Comparison of ENCODE assay signal across 8 cellular contexts in the genomic region with DNA sequence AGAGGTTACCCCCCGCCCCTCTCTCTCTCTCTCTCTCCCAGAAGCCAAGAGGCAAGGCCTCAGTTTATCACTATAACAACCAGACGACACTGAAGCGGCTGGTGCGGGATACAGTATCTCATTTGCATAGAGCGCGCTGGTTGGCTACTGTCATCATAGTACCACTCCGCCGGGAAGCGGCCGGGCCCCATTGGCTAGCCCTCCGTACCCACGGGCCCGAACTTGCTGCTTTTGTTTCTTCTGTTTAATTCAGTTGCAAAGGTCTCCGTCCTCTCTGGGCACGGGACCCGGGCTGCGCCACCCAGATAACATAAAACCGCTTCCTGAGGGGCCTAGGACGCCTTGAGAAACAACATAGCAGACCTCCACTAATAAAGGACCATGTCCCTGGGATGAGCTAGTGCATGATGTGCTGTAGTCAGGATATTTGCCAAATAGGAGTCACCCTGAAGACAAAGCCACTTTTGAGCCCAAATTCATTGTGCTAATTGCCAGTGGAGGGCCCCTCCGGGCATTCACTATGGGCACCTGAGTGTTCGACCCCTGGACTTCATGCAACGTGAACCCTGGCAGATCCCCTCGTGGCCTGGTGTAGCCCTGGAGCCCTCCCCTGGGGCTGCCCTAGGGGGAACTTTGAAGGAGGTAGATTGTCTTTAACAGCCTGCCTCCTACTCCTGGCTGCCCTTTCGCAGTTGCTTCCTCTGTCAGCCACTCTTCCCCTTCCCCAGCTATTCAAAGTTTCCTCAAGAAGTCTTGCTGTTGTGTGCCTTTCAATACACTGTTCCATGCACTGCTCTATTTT. TPM values are rescaled to one million over a fixed set of nuclear protein-coding genes. Genes with fewer than 3 reads are reported as not detected.
DNase-seq lines count a peak whose midpoint lies in the region; ATAC-seq and TF ChIP-seq lines count a peak whose summit lies in the region.

Gene PCYT1B, minus strand, starts transcription at position 91 of the 802 bp plus-strand sequence. CDS start 242 bp downstream, outside the sequence.

- H3K4me3 Mint-ChIP-seq in endothelial cell (ENCODE audit: unreplicated experiment) = peak within 1 kb of the TSS; percentile 94

- TF ChIP-seq CTCF in endothelial cell (IDR thresholded peaks at IDR 0.05; ENCODE audit: unreplicated experiment) = no peak

- DNase-seq in NCI-H526 treated with DMSO at 0.1 percent for 48 hours (lab: John Stamatoyannopoulos, UW) (peak; percentile 86), activated T-cell treated with anti-CD3 and anti-CD28 coated beads for 24 hours (ENCODE audit: low read depth) (peak; percentile 39), endothelial cell (ENCODE audit: low spot score) (peak; percentile 71), midbrain (lab: John Stamatoyannopoulos, UW) (peak; percentile 46), 8988T (no peak)
- peak; percentile 20 to 26 for DNase-seq in stimulated activated CD8-positive, alpha-beta memory T cell treated with anti-CD3 and anti-CD28 coated beads, Interleukin-15, amount 100 ng/mL, for 4 hours (ENCODE audit: low read depth in 2 of 2)

- no peaks in the 10 kb centered on the region for H3K36me3 Mint-ChIP-seq in endothelial cell (ENCODE audit: low read depth, unreplicated experiment)

- no peaks in the 10 kb centered on the region for H3K9me3 Mint-ChIP-seq in endothelial cell (ENCODE audit: unreplicated experiment)

- peaks cover 2% of the 10 kb centered on the region for H3K27me3 Mint-ChIP-seq in endothelial cell (ENCODE audit: unreplicated experiment)

- ATAC-seq in GM18502 (IDR thresholded peaks at IDR 0.05; ENCODE audit: poor library complexity, unreplicated experiment) (peak; percentile 93), HG03175 (IDR thresholded peaks at IDR 0.05; ENCODE audit: unreplicated experiment) (peak; percentile 96)

- H3K4me1 Mint-ChIP-seq in endothelial cell (ENCODE audit: unreplicated experiment) = peaks cover 6% of the 10 kb centered on the region

- peak within 1 kb of the TSS; percentile 95 for H3K27ac Mint-ChIP-seq in endothelial cell (ENCODE audit: unreplicated experiment)

RNA-seq across cellular contexts. Expression of gene PCYT1B, which starts in this region (rescaled TPM):
- total RNA-seq in endothelial cell (ENCODE audit: unreplicated experiment) = 26.1 TPM
